Comparison of ENCODE assay signal across 20 cellular contexts in genomic region chr22:26215766-26216165, GRCh38. TPM values are rescaled to one million over a fixed set of nuclear protein-coding genes. Genes with fewer than 3 reads are reported as not detected.
DNase-seq lines count a peak whose midpoint lies in the region; FAIRE-seq and TF ChIP-seq lines count a peak whose summit lies in the region.
"Had no signal": no experiment of that assay in that cellular context is flagged by ENCODE, and none has a peak within 500 bp of the region (broad histone marks: within the 10 kb centered on the region; RNA-seq: fewer than 3 reads in every experiment).

No MANE protein-coding gene starts in this region.

- H3K9ac ChIP-seq in mesendoderm (ENCODE audit: low read length), result no peak overlapping the region
- H3K9ac ChIP-seq: BLaER1 treated with 17β-estradiol and CSF1 and Interleukin-3, amounts not matched to agents 10 nM and 100 nM had no signal

- no peak overlapping the region for H2BK15ac ChIP-seq in mesendoderm (replicated peaks; ENCODE audit: low read depth)

- H3K4me2 ChIP-seq in mesendoderm (ENCODE audit: low read length), result no peak overlapping the region
- H3K4me2 ChIP-seq: BLaER1 treated with 17β-estradiol and CSF1 and Interleukin-3, amounts not matched to agents 10 nM and 100 nM had no signal

- H3K4me3 ChIP-seq in mesendoderm (ENCODE audit: low read length), result no peak overlapping the region
- no peak overlapping the region for H3K4me3 ChIP-seq in SJCRH30
- H3K4me3 ChIP-seq: BLaER1 treated with 17β-estradiol and CSF1 and Interleukin-3, amounts not matched to agents 10 nM and 100 nM; GM12878 had no signal

- no peak overlapping the region for H3K23ac ChIP-seq in mesendoderm (ENCODE audit: low read length)

- H3K27me3 ChIP-seq in mesendoderm (ENCODE audit: insufficient read depth, low read length, poor library complexity) (no peaks in the 10 kb centered on the region), SJCRH30 (no peaks in the 10 kb centered on the region)
- H3K27me3 ChIP-seq: BLaER1 treated with 17β-estradiol and CSF1 and Interleukin-3, amounts not matched to agents 10 nM and 100 nM had no signal

- no peaks in the 10 kb centered on the region for H3K4me1 Mint-ChIP-seq in osteocyte (ENCODE audit: unreplicated experiment)

- no peak overlapping the region for H3K56ac ChIP-seq in mesendoderm (ENCODE audit: low read length)

- H2BK120ac ChIP-seq in mesendoderm (ENCODE audit: low read depth, low read length), result no peak overlapping the region

- DNase-seq in Daoy (ENCODE audit: low read depth) (peak; percentile 46), SK-N-DZ (ENCODE audit: low spot score) (peak; percentile 70), mesendoderm (peak; percentile 27), urothelium cell line (ENCODE audit: low spot score) (peak; percentile 35), SJCRH30 (no peak), osteocyte (ENCODE audit: extremely low spot score, unreplicated experiment) (no peak), NCI-H2081 treated with DMSO at 0.1 percent for 48 hours (lab: John Stamatoyannopoulos, UW) (no peak)
- DNase-seq: 8988T; AML-193; CD4-positive, CD25-positive, alpha-beta regulatory T cell; DMS53; GOT3; HCEC 1CT; HFFc6 had no signal

- peaks cover 9% of the 10 kb centered on the region for H3K27me3 Mint-ChIP-seq in osteocyte (ENCODE audit: unreplicated experiment)

- H3K4ac ChIP-seq in mesendoderm (ENCODE audit: low read depth, low read length), result no peak overlapping the region

- no peak overlapping the region for H3K27ac Mint-ChIP-seq in osteocyte (ENCODE audit: unreplicated experiment)
- H3K27ac Mint-ChIP-seq: CD4-positive, CD25-positive, alpha-beta regulatory T cell; HFFc6 had no signal

- TF ChIP-seq CTCF in osteocyte (IDR thresholded peaks at IDR 0.05), result no peak

- H2BK5ac ChIP-seq in mesendoderm (ENCODE audit: low read length), result no peak overlapping the region

- H3K36me3 Mint-ChIP-seq in osteocyte (ENCODE audit: unreplicated experiment), result no peaks in the 10 kb centered on the region
- H3K36me3 Mint-ChIP-seq: CD4-positive, CD25-positive, alpha-beta regulatory T cell had no signal

- FAIRE-seq in urothelium cell line (lab: Jason Lieb, UNC), result peak; percentile 66
- FAIRE-seq: GM12878, GM18507, HepG2, HTR-8/SVneo had no signal

- no peaks in the 10 kb centered on the region for H3K79me2 ChIP-seq in mesendoderm (ENCODE audit: control insufficient read depth, insufficient read depth, low read length)

- H3K36me3 ChIP-seq in mesendoderm (ENCODE audit: control insufficient read depth, insufficient read depth, low read length), result no peaks in the 10 kb centered on the region
- no peaks in the 10 kb centered on the region for H3K36me3 ChIP-seq in SJCRH30
- H3K36me3 ChIP-seq: BLaER1 treated with 17β-estradiol and CSF1 and Interleukin-3, amounts not matched to agents 10 nM and 100 nM had no signal

- no peaks in the 10 kb centered on the region for H3K9me3 ChIP-seq in SJCRH30 (replicated peaks)
- H3K9me3 ChIP-seq: BLaER1 treated with 17β-estradiol and CSF1 and Interleukin-3, amounts not matched to agents 10 nM and 100 nM had no signal

- H4K8ac ChIP-seq in mesendoderm (ENCODE audit: low read depth, low read length), result no peak overlapping the region

- no peak overlapping the region for H4K5ac ChIP-seq in mesendoderm (ENCODE audit: low read length)

- H3K18ac ChIP-seq in mesendoderm (ENCODE audit: low read length), result no peak overlapping the region

- H3K9me3 Mint-ChIP-seq in osteocyte (ENCODE audit: unreplicated experiment), result no peaks in the 10 kb centered on the region

- H2AK5ac ChIP-seq in mesendoderm (ENCODE audit: low read length), result no peak overlapping the region

- H3K4me3 Mint-ChIP-seq in osteocyte (ENCODE audit: unreplicated experiment), result no peak overlapping the region
- H3K4me3 Mint-ChIP-seq: CD4-positive, CD25-positive, alpha-beta regulatory T cell; HFFc6 had no signal

- H3K4me1 ChIP-seq in mesendoderm (ENCODE audit: control insufficient read depth, low read depth, low read length) (no peaks in the 10 kb centered on the region), SJCRH30 (no peaks in the 10 kb centered on the region)
- H3K4me1 ChIP-seq: BLaER1 treated with 17β-estradiol and CSF1 and Interleukin-3, amounts not matched to agents 10 nM and 100 nM had no signal

- no peaks in the 10 kb centered on the region for H3K79me1 ChIP-seq in mesendoderm (ENCODE audit: low read length)

- WGBS in mesendoderm (ENCODE audit: extremely low coverage, insufficient coverage, low lambda C conversion rate), result no CpG with 5 or more reads among the region's 7 CpGs

- H3K27ac ChIP-seq in mesendoderm (ENCODE audit: low read depth, low read length), result no peak overlapping the region
- no peak overlapping the region for H3K27ac ChIP-seq in SJCRH30
- H3K27ac ChIP-seq: BLaER1 treated with 17β-estradiol and CSF1 and Interleukin-3, amounts not matched to agents 10 nM and 100 nM had no signal

RNA-seq across cellular contexts. Expression of gene SEZ6L, which starts 46.5 kb away (rescaled TPM):
- not detected in 2 replicates for total RNA-seq in Daoy (2014; rRNA removed; shearing (Covaris generic))
- 2.4 and 3.0 TPM in 2 replicates for polyA plus RNA-seq in SK-N-DZ (2014; cell fraction: cytosol; rRNA removed)
- polyA plus RNA-seq in SK-N-DZ (2014; cell fraction: nucleus; rRNA removed), result 1.3 and 1.8 TPM in 2 replicates
- 1.8 TPM for polyA plus RNA-seq in mesendoderm (2013, experiment 1 of 2)
- polyA plus RNA-seq in mesendoderm (2013, experiment 2 of 2), result 1.9 TPM
- 0.08 and 0.14 TPM in 2 replicates for total RNA-seq in SJCRH30 (2014; rRNA removed; shearing (Covaris generic))
- total RNA-seq in osteocyte, result not detected in 2 replicates
- total RNA-seq: CD4-positive, CD25-positive, alpha-beta regulatory T cell; G401; GM12878; HepG2; HFFc6 had no signal
- polyA plus RNA-seq: CD4-positive, CD25-positive, alpha-beta regulatory T cell; GM12878; HepG2 had no signal

Comparison
In these comparisons a context has a peak if more than half of its experiments do, and no peak if none do; other contexts are left out.
1. DNase-seq: peak in Daoy (single experiment), SK-N-DZ (single experiment), mesendoderm (single experiment) and urothelium cell line (single experiment); none in SJCRH30 (0 of 2), osteocyte (single experiment) and NCI-H2081 treated with DMSO at 0.1 percent for 48 hours (single experiment).